In the genomic region with DNA sequence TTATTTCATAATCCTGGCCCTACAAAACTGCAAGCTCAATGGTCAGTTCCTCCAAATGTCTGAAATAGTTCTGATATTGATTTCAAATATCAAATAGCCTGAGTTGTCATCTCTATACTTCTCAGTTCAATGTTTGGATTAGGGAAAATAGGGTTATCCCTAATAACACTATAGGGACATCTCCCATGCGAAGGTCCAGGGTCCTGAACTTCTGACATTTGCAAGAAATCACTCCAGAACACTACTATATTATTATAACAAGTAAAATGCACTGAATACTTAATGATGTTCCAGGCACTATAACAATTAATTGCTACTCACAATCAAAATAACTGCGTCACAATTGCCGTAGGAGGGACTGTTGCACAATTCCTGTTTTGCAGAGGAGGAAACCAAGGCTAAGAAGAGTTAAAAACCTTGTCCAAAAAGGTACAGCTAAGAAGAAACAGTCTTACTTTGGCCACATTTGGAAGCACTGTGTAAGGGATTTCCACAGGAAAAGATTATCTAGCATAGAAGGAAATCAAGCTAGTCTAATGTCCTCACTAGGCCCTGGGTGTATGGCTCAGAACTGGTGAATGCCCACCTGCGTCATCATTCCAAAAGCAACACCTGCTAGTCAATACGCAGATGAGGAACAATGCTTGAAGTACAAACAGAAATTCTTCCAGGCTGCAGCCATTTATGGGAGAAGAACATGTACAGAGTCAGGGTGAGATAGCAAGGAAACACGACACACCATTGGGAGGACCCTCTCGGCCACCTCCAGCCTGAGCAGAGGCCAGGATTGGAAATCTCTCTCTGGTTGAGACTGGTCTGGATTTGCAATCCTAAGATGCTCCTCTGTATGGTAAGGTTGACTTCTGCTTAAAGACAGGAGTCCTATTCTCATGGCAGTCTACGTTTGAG, we compare ENCODE assay signal across 1 cellular context.
TF ChIP-seq lines count a peak whose summit lies in the region.

No MANE protein-coding gene starts in this region.

TF ChIP-seq in HEK293, 187 proteins besides CTCF, POLR2A, EP300 and RAD21 (continued from another document):
- TF ChIP-seq, protein P1, sequence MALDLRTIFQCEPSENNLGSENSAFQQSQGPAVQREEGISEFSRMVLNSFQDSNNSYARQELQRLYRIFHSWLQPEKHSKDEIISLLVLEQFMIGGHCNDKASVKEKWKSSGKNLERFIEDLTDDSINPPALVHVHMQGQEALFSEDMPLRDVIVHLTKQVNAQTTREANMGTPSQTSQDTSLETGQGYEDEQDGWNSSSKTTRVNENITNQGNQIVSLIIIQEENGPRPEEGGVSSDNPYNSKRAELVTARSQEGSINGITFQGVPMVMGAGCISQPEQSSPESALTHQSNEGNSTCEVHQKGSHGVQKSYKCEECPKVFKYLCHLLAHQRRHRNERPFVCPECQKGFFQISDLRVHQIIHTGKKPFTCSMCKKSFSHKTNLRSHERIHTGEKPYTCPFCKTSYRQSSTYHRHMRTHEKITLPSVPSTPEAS (tag by site-specific recombination; IDR thresholded peaks at IDR 0.05): no peak
